In genomic region chr20:54103762-54104600, GRCh38 we compare ENCODE assay signal across 1 cellular context.
TF ChIP-seq lines count a peak whose summit lies in the region.

No MANE protein-coding gene starts in this region.

TF ChIP-seq in HepG2, 621 proteins besides CTCF, POLR2A, EP300 and RAD21 (continued from another document and continues in another):
- TF ChIP-seq, protein P1, sequence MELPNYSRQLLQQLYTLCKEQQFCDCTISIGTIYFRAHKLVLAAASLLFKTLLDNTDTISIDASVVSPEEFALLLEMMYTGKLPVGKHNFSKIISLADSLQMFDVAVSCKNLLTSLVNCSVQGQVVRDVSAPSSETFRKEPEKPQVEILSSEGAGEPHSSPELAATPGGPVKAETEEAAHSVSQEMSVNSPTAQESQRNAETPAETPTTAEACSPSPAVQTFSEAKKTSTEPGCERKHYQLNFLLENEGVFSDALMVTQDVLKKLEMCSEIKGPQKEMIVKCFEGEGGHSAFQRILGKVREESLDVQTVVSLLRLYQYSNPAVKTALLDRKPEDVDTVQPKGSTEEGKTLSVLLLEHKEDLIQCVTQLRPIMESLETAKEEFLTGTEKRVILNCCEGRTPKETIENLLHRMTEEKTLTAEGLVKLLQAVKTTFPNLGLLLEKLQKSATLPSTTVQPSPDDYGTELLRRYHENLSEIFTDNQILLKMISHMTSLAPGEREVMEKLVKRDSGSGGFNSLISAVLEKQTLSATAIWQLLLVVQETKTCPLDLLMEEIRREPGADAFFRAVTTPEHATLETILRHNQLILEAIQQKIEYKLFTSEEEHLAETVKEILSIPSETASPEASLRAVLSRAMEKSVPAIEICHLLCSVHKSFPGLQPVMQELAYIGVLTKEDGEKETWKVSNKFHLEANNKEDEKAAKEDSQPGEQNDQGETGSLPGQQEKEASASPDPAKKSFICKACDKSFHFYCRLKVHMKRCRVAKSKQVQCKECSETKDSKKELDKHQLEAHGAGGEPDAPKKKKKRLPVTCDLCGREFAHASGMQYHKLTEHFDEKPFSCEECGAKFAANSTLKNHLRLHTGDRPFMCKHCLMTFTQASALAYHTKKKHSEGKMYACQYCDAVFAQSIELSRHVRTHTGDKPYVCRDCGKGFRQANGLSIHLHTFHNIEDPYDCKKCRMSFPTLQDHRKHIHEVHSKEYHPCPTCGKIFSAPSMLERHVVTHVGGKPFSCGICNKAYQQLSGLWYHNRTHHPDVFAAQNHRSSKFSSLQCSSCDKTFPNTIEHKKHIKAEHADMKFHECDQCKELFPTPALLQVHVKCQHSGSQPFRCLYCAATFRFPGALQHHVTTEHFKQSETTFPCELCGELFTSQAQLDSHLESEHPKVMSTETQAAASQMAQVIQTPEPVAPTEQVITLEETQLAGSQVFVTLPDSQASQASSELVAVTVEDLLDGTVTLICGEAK (IDR thresholded peaks at IDR 0.05), result no peak
- TF ChIP-seq, protein P1 (CRISPR knock-in tag; IDR thresholded peaks at IDR 0.05), result peak; percentile 80; the same call in 1 of the 2 replicates
- peak; percentile 86 for TF ChIP-seq MIER2 (CRISPR knock-in tag; IDR thresholded peaks at IDR 0.05)
- TF ChIP-seq, protein P2, sequence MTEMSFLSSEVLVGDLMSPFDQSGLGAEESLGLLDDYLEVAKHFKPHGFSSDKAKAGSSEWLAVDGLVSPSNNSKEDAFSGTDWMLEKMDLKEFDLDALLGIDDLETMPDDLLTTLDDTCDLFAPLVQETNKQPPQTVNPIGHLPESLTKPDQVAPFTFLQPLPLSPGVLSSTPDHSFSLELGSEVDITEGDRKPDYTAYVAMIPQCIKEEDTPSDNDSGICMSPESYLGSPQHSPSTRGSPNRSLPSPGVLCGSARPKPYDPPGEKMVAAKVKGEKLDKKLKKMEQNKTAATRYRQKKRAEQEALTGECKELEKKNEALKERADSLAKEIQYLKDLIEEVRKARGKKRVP (CRISPR knock-in tag; IDR thresholded peaks at IDR 0.05), result peak in 1 of 2 experiments; percentile 88; a peak in 2 of 4 replicates
- no peak for TF ChIP-seq AGO1 (IDR thresholded peaks at IDR 0.05; ENCODE audit: low read depth, low read length, poor library complexity, severe bottlenecking)
- TF ChIP-seq CEBPB (IDR thresholded peaks at IDR 0.05; ENCODE audit: borderline replicate concordance, low read depth, low read length), result peak; percentile 99
- TF ChIP-seq ZMYM3 (CRISPR knock-in tag; IDR thresholded peaks at IDR 0.05), result peak; percentile 96
- TF ChIP-seq, protein P3, sequence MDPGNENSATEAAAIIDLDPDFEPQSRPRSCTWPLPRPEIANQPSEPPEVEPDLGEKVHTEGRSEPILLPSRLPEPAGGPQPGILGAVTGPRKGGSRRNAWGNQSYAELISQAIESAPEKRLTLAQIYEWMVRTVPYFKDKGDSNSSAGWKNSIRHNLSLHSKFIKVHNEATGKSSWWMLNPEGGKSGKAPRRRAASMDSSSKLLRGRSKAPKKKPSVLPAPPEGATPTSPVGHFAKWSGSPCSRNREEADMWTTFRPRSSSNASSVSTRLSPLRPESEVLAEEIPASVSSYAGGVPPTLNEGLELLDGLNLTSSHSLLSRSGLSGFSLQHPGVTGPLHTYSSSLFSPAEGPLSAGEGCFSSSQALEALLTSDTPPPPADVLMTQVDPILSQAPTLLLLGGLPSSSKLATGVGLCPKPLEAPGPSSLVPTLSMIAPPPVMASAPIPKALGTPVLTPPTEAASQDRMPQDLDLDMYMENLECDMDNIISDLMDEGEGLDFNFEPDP (CRISPR knock-in tag; conservative IDR thresholded peaks at IDR 0.05), result 0 out of 2 replicates have a peak, but pooled peaks have one; percentile 79
- TF ChIP-seq NCOA1 (CRISPR knock-in tag; IDR thresholded peaks at IDR 0.05), result peak; percentile 94
- TF ChIP-seq ZNF3 (CRISPR knock-in tag; IDR thresholded peaks at IDR 0.05), result peak; percentile 92
- TF ChIP-seq PHF21A (CRISPR knock-in tag; IDR thresholded peaks at IDR 0.05), result peak; percentile 96
- no peak for TF ChIP-seq ZNF75D (CRISPR knock-in tag; IDR thresholded peaks at IDR 0.05; ENCODE audit: borderline replicate concordance)
- TF ChIP-seq, protein P4, sequence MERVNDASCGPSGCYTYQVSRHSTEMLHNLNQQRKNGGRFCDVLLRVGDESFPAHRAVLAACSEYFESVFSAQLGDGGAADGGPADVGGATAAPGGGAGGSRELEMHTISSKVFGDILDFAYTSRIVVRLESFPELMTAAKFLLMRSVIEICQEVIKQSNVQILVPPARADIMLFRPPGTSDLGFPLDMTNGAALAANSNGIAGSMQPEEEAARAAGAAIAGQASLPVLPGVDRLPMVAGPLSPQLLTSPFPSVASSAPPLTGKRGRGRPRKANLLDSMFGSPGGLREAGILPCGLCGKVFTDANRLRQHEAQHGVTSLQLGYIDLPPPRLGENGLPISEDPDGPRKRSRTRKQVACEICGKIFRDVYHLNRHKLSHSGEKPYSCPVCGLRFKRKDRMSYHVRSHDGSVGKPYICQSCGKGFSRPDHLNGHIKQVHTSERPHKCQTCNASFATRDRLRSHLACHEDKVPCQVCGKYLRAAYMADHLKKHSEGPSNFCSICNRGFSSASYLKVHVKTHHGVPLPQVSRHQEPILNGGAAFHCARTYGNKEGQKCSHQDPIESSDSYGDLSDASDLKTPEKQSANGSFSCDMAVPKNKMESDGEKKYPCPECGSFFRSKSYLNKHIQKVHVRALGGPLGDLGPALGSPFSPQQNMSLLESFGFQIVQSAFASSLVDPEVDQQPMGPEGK (CRISPR knock-in tag; IDR thresholded peaks at IDR 0.05), result peak; percentile 93
- TF ChIP-seq GZF1 (CRISPR knock-in tag; IDR thresholded peaks at IDR 0.05), result peak; percentile 70; the same call in 1 of the 2 replicates
- TF ChIP-seq ZNF879 (CRISPR knock-in tag; IDR thresholded peaks at IDR 0.05), result peak; percentile 27; the same call in 1 of the 2 replicates
- 0 out of 2 replicates have a peak, but pooled peaks have one; percentile 12 for TF ChIP-seq ZNF343 (CRISPR knock-in tag; IDR thresholded peaks at IDR 0.05)
- peak; percentile 90 for TF ChIP-seq IKZF4 (CRISPR knock-in tag; IDR thresholded peaks at IDR 0.05; ENCODE audit: borderline replicate concordance, low read depth, not compliant biosample characterization)
- peak; percentile 85 for TF ChIP-seq SNAPC2 (CRISPR knock-in tag; IDR thresholded peaks at IDR 0.05)
- TF ChIP-seq ZKSCAN8 (CRISPR knock-in tag; IDR thresholded peaks at IDR 0.05; ENCODE audit: borderline replicate concordance), result peak; percentile 96
- TF ChIP-seq KDM4B (CRISPR knock-in tag; IDR thresholded peaks at IDR 0.05), result peak; percentile 98
- peak; percentile 77 for TF ChIP-seq ZNF629 (CRISPR knock-in tag; conservative IDR thresholded peaks at IDR 0.05)
- TF ChIP-seq ZNF615 (CRISPR knock-in tag; IDR thresholded peaks at IDR 0.05; ENCODE audit: borderline replicate concordance), result no peak; the same call in 1 of the 2 replicates
- peak; percentile 99 for TF ChIP-seq TBX2 (CRISPR knock-in tag; IDR thresholded peaks at IDR 0.05; ENCODE audit: borderline replicate concordance)
- peak; percentile 83; the same call in 1 of the 2 replicates for TF ChIP-seq ZBTB7B (CRISPR knock-in tag; IDR thresholded peaks at IDR 0.05)
- TF ChIP-seq POLR2AphosphoS5 (IDR thresholded peaks at IDR 0.05; ENCODE audit: low read depth, low read length), result peak; percentile 38; the same call in 1 of the 2 replicates
- TF ChIP-seq ZNF619 (CRISPR knock-in tag; IDR thresholded peaks at IDR 0.05), result peak; percentile 91
- TF ChIP-seq, protein P5, sequence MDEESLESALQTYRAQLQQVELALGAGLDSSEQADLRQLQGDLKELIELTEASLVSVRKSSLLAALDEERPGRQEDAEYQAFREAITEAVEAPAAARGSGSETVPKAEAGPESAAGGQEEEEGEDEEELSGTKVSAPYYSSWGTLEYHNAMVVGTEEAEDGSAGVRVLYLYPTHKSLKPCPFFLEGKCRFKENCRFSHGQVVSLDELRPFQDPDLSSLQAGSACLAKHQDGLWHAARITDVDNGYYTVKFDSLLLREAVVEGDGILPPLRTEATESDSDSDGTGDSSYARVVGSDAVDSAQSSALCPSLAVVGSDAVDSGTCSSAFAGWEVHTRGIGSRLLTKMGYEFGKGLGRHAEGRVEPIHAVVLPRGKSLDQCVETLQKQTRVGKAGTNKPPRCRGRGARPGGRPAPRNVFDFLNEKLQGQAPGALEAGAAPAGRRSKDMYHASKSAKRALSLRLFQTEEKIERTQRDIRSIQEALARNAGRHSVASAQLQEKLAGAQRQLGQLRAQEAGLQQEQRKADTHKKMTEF (CRISPR knock-in tag; IDR thresholded peaks at IDR 0.05), result peak; percentile 93
- peak; percentile 96; the same call in 1 of the 2 replicates for TF ChIP-seq MEF2D (CRISPR knock-in tag; IDR thresholded peaks at IDR 0.05)
- TF ChIP-seq ZNF234 (CRISPR knock-in tag; conservative IDR thresholded peaks at IDR 0.05), result no peak
- TF ChIP-seq ZNF747 (CRISPR knock-in tag; IDR thresholded peaks at IDR 0.05; ENCODE audit: borderline replicate concordance), result peak; percentile 69; the same call in 1 of the 2 replicates
- peak; percentile 84; the same call in 1 of the 2 replicates for TF ChIP-seq SIX1 (CRISPR knock-in tag; IDR thresholded peaks at IDR 0.05; ENCODE audit: borderline replicate concordance)
- TF ChIP-seq, protein P6, sequence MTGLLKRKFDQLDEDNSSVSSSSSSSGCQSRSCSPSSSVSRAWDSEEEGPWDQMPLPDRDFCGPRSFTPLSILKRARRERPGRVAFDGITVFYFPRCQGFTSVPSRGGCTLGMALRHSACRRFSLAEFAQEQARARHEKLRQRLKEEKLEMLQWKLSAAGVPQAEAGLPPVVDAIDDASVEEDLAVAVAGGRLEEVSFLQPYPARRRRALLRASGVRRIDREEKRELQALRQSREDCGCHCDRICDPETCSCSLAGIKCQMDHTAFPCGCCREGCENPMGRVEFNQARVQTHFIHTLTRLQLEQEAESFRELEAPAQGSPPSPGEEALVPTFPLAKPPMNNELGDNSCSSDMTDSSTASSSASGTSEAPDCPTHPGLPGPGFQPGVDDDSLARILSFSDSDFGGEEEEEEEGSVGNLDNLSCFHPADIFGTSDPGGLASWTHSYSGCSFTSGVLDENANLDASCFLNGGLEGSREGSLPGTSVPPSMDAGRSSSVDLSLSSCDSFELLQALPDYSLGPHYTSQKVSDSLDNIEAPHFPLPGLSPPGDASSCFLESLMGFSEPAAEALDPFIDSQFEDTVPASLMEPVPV (CRISPR knock-in tag; IDR thresholded peaks at IDR 0.05), result peak; percentile 62; the same call in 1 of the 2 replicates
- TF ChIP-seq SMAD1 (CRISPR knock-in tag; IDR thresholded peaks at IDR 0.05; ENCODE audit: borderline replicate concordance, low read depth), result peak; percentile 88; the same call in 1 of the 2 replicates
- no peak for TF ChIP-seq ZNF564 (CRISPR knock-in tag; IDR thresholded peaks at IDR 0.05)
- 0 out of 2 replicates have a peak, but pooled peaks have one; percentile 24 for TF ChIP-seq ZNF101 (CRISPR knock-in tag; IDR thresholded peaks at IDR 0.05; ENCODE audit: borderline replicate concordance, low read depth)
- peak; percentile 99 for TF ChIP-seq NR2F2 (IDR thresholded peaks at IDR 0.05; ENCODE audit: borderline replicate concordance, low read depth)
- peak; percentile 97; the same call in 1 of the 2 replicates for TF ChIP-seq SSRP1 (CRISPR knock-in tag; IDR thresholded peaks at IDR 0.05)
- TF ChIP-seq STAG1 (CRISPR knock-in tag; IDR thresholded peaks at IDR 0.05), result peak; percentile 48
- peak; percentile 72; the same call in 1 of the 2 replicates for TF ChIP-seq DRAP1 (CRISPR knock-in tag; IDR thresholded peaks at IDR 0.05)
- TF ChIP-seq ZNF33A (CRISPR knock-in tag; IDR thresholded peaks at IDR 0.05; ENCODE audit: borderline replicate concordance), result 0 out of 2 replicates have a peak, but pooled peaks have one; percentile 28
- TF ChIP-seq, protein P7, sequence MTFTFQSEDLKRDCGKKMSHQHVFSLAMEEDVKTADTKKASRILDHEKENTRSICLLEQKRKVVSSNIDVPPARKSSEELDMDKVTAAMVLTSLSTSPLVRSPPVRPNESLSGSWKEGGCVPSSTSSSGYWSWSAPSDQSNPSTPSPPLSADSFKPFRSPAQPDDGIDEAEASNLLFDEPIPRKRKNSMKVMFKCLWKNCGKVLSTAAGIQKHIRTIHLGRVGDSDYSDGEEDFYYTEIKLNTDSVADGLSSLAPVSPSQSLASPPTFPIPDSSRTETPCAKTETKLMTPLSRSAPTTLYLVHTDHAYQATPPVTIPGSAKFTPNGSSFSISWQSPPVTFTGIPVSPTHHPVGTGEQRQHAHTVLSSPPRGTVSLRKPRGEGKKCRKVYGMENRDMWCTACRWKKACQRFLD (CRISPR knock-in tag; IDR thresholded peaks at IDR 0.05; ENCODE audit: borderline replicate concordance), result 0 out of 2 replicates have a peak, but pooled peaks have one; percentile 42
- TF ChIP-seq, protein P8, sequence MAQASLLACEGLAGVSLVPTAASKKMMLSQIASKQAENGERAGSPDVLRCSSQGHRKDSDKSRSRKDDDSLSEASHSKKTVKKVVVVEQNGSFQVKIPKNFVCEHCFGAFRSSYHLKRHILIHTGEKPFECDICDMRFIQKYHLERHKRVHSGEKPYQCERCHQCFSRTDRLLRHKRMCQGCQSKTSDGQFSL (CRISPR knock-in tag; IDR thresholded peaks at IDR 0.05), result peak; percentile 97
